Comparison of ENCODE assay signal across 8 cellular contexts in genomic region chr9:99821187-99822095, GRCh38. TPM values are rescaled to one million over a fixed set of nuclear protein-coding genes. Genes with fewer than 3 reads are reported as not detected.
DNase-seq lines count a peak whose midpoint lies in the region; ATAC-seq and TF ChIP-seq lines count a peak whose summit lies in the region.

Gene NR4A3, plus strand, starts transcription at chr9:99821885. Its CDS starts 6,158 bp downstream, at chr9:99828043.

- H3K27ac Mint-ChIP-seq in endodermal cell (peak within 1 kb of the TSS; percentile 95), mesothelial cell of epicardium (peak within 1 kb of the TSS; percentile 97)

- H3K36me3 ChIP-seq in HUES48 (ENCODE audit: control insufficient read depth, insufficient read depth, low read length) = no peaks in the 10 kb centered on the region
- no peaks in the 10 kb centered on the region for H3K36me3 ChIP-seq in NT2/D1 (ENCODE audit: insufficient read depth, insufficient read length, low read length)
- H3K36me3 ChIP-seq in endodermal cell (ENCODE audit: control insufficient read depth, insufficient read depth, low read length) = no peaks in the 10 kb centered on the region

- H3K4me1 ChIP-seq in HUES48 (ENCODE audit: control insufficient read depth, insufficient read depth, low read length) = peaks cover 30% of the 10 kb centered on the region
- peaks cover 3% of the 10 kb centered on the region for H3K4me1 ChIP-seq in NT2/D1 (ENCODE audit: insufficient read depth, insufficient read length)
- peaks cover 7% of the 10 kb centered on the region for H3K4me1 ChIP-seq in endodermal cell (ENCODE audit: control insufficient read depth, insufficient read depth, low read length)

- 0% methylated on average over 12 to 82 of the region's 83 CpGs for WGBS in endodermal cell (ENCODE audit: insufficient coverage in 1 of 2, insufficient read length in 1 of 2), 2 experiments

- peak; percentile 34 for ATAC-seq in GM21381 (IDR thresholded peaks at IDR 0.05; ENCODE audit: unreplicated experiment)

- H3K9me3 ChIP-seq in HUES48 (ENCODE audit: control insufficient read depth, insufficient read depth, low read length) = no peaks in the 10 kb centered on the region
- H3K9me3 ChIP-seq in NT2/D1 (ENCODE audit: insufficient read depth, low read length) = no peaks in the 10 kb centered on the region
- H3K9me3 ChIP-seq in endodermal cell (ENCODE audit: control insufficient read depth, low read length) = no peaks in the 10 kb centered on the region

- no peaks in the 10 kb centered on the region for H3K36me3 Mint-ChIP-seq in endodermal cell (ENCODE audit: low read depth)
- H3K36me3 Mint-ChIP-seq in mesothelial cell of epicardium = no peaks in the 10 kb centered on the region

- H3K27me3 Mint-ChIP-seq in endodermal cell (ENCODE audit: insufficient read depth) (peaks cover 62% of the 10 kb centered on the region), mesothelial cell of epicardium (ENCODE audit: low read depth) (peaks cover 46% of the 10 kb centered on the region)

- TF ChIP-seq CTCF in endodermal cell (conservative IDR thresholded peaks at IDR 0.05) (peak; percentile 59), mesothelial cell of epicardium (IDR thresholded peaks at IDR 0.05; ENCODE audit: unreplicated experiment) (no peak)

- peak; percentile 81 for DNase-seq in COR-L47 (lab: John Stamatoyannopoulos, UW)
- peak; percentile 74 for DNase-seq in NT2/D1 (ENCODE audit: low read depth, low spot score)
- DNase-seq in activated CD8-positive, alpha-beta memory T cell treated with anti-CD3 and anti-CD28 coated beads, Interleukin-2, amount 50 U/mL, for 24 hours (ENCODE audit: extremely low read depth) = peak; percentile 65
- peak; percentile 91 for DNase-seq in endodermal cell
- DNase-seq in mesothelial cell of epicardium (ENCODE audit: low spot score in 2 of 2, unreplicated experiment in 2 of 2) = peak; percentile 84 to 95
- DNase-seq in stimulated activated CD8-positive, alpha-beta memory T cell treated with anti-CD3 and anti-CD28 coated beads, Interleukin-15, amount 100 ng/mL, for 4 hours (ENCODE audit: low read depth in 2 of 2) = peak; percentile 84 to 86

- no peak within 1 kb of the TSS; the same call in 1 of the 2 replicates for H3K9ac ChIP-seq in HUES48 (ENCODE audit: low read depth, low read length)
- H3K9ac ChIP-seq in NT2/D1 (ENCODE audit: insufficient read length, low read depth) = peak within 1 kb of the TSS; percentile 79
- peak within 1 kb of the TSS; percentile 61 for H3K9ac ChIP-seq in endodermal cell (ENCODE audit: extremely low read depth, low read length, poor library complexity, severe bottlenecking)

- H3K4me3 ChIP-seq in HUES48 (ENCODE audit: low read depth, low read length) = peak within 1 kb of the TSS; percentile 87
- peak within 1 kb of the TSS; percentile 82 for H3K4me3 ChIP-seq in NT2/D1 (ENCODE audit: insufficient read length, low read depth)
- H3K4me3 ChIP-seq in endodermal cell (ENCODE audit: low read length) = peak within 1 kb of the TSS; percentile 79

- H3K27ac ChIP-seq in HUES48 (ENCODE audit: low read depth, low read length) (peak within 1 kb of the TSS; percentile 27), endodermal cell (ENCODE audit: low read depth, low read length) (peak within 1 kb of the TSS; percentile 73)

- peaks cover 45% of the 10 kb centered on the region for H3K4me1 Mint-ChIP-seq in endodermal cell
- peaks cover 53% of the 10 kb centered on the region for H3K4me1 Mint-ChIP-seq in mesothelial cell of epicardium

- H3K27me3 ChIP-seq in HUES48 (ENCODE audit: control insufficient read depth, insufficient read depth, low read length) (peaks cover 63% of the 10 kb centered on the region), NT2/D1 (ENCODE audit: insufficient read depth, insufficient read length) (peaks cover 63% of the 10 kb centered on the region), endodermal cell (ENCODE audit: control insufficient read depth, insufficient read depth, low read length, poor library complexity, severe bottlenecking) (peaks cover 50% of the 10 kb centered on the region)

- H3K9me3 Mint-ChIP-seq in endodermal cell (no peaks in the 10 kb centered on the region), mesothelial cell of epicardium (no peaks in the 10 kb centered on the region)

- peak within 1 kb of the TSS; percentile 82 for H3K4me3 Mint-ChIP-seq in endodermal cell
- H3K4me3 Mint-ChIP-seq in mesothelial cell of epicardium = peak within 1 kb of the TSS; percentile 90

RNA-seq across cellular contexts. Expression of gene NR4A3, which starts in this region (rescaled TPM):
- total RNA-seq in endodermal cell = under 1 TPM; 0.37 to 0.75 TPM
- 0.85 TPM for polyA plus RNA-seq in endodermal cell (2013, experiment 1 of 2)
- 1.2 TPM for polyA plus RNA-seq in endodermal cell (2013, experiment 2 of 2)
- total RNA-seq in mesothelial cell of epicardium = 14.2 to 15.4 TPM (median 15.3 TPM) in 3 replicates

Comparison
In these comparisons a context has a peak if more than half of its experiments do, and no peak if none do; other contexts are left out.
1. Peak in every context shown above with its lines: DNase-seq, ATAC-seq, H3K4me3 ChIP-seq and H3K27ac ChIP-seq.